In genomic region chr22:23849009-23850006, GRCh38 we compare ENCODE assay signal across 9 cellular contexts. TPM values are rescaled to one million over a fixed set of nuclear protein-coding genes. Genes with fewer than 3 reads are reported as not detected.
DNase-seq lines count a peak whose midpoint lies in the region; ATAC-seq and TF ChIP-seq lines count a peak whose summit lies in the region.
"Had no signal": no experiment of that assay in that cellular context is flagged by ENCODE, and none has a peak within 500 bp of the region (broad histone marks: within the 10 kb centered on the region; RNA-seq: fewer than 3 reads in every experiment).

No MANE protein-coding gene starts in this region.

- no peaks in the 10 kb centered on the region for H3K4me1 Mint-ChIP-seq in Caco-2 (ENCODE audit: low read depth, unreplicated experiment)
- peaks cover 7% of the 10 kb centered on the region for H3K4me1 Mint-ChIP-seq in activated CD4-positive, alpha-beta memory T cell treated with anti-CD3 and anti-CD28 coated beads for 36 hours (ENCODE audit: low read depth)

- H3K27ac Mint-ChIP-seq in Caco-2 (ENCODE audit: unreplicated experiment) = no peak overlapping the region
- no peak overlapping the region for H3K27ac Mint-ChIP-seq in activated CD4-positive, alpha-beta memory T cell treated with anti-CD3 and anti-CD28 coated beads for 36 hours
- H3K27ac Mint-ChIP-seq: T-helper 1 cell treated with Interleukin-12 subunit alpha and Interleukin-12 subunit beta and Interleukin-4 antibody, amounts not matched to agents 30 μg/mL and 1 μg/mL, for 36 hours had no signal

- no peak overlapping the region for H2BK5ac ChIP-seq in mesendoderm (ENCODE audit: low read length)

- H2AK5ac ChIP-seq in mesendoderm (ENCODE audit: low read length) = peak overlapping the region; percentile 12

- TF ChIP-seq CTCF in Caco-2 (IDR thresholded peaks at IDR 0.05; ENCODE audit: insufficient read depth in 1 of 2, low read depth in 1 of 2, low read length in 1 of 2, severe bottlenecking in 1 of 2, unreplicated experiment in 1 of 2) = peak; percentile 92 to 96
- TF ChIP-seq CTCF in dorsolateral prefrontal cortex (IDR thresholded peaks at IDR 0.05 in 54 of 56, conservative IDR thresholded peaks at IDR 0.05 in 2 of 56; ENCODE audit: low read depth in 1 of 56, partially characterized antibody in 56 of 56) = peak; percentile 82 to 99 (median 97)

- H4K8ac ChIP-seq in mesendoderm (ENCODE audit: low read depth, low read length) = no peak overlapping the region

- H4K5ac ChIP-seq in mesendoderm (ENCODE audit: low read length) = no peak overlapping the region

- intact Hi-C loops in Caco-2 (cut with micrococcal nuclease; ENCODE audit: unreplicated experiment) = loop anchor here (5.0 kb wide), 1 partner anchor 307 kb away; no protein-coding TSS in a partner anchor
- intact Hi-C loops in activated CD4-positive, alpha-beta memory T cell treated with anti-CD3 and anti-CD28 coated beads for 36 hours (cut with micrococcal nuclease) = loop anchor here (5.0 to 10.0 kb wide), 3 partner anchors 145 to 307 kb away; no protein-coding TSS in a partner anchor
- intact Hi-C loops in dorsolateral prefrontal cortex (cut with DNase I) = loop anchor here (5.0 to 10.0 kb wide), 4 partner anchors 82 to 545 kb away; partner anchors contain the start of gene CHCHD10 (in 2 of the 2)

- H3K23ac ChIP-seq in mesendoderm (ENCODE audit: low read length) = no peak overlapping the region

- peak overlapping the region; percentile 59 for H3K9ac ChIP-seq in mesendoderm (ENCODE audit: low read length)

- DNase-seq in Caco-2 (peak; percentile 85 to 95), NCI-H748 treated with DMSO at 0.1 percent for 48 hours (lab: John Stamatoyannopoulos, UW) (peak; percentile 51), dorsolateral prefrontal cortex (peak; percentile 69 to 92 (median 82)), mesendoderm (peak; percentile 93)
- peak; percentile 91 for DNase-seq in activated CD4-positive, alpha-beta memory T cell treated with anti-CD3 and anti-CD28 coated beads for 36 hours
- peak; percentile 70 to 74 for DNase-seq in stimulated activated CD8-positive, alpha-beta memory T cell treated with anti-CD3 and anti-CD28 coated beads, Interleukin-2, amount 100 ng/mL, for 1 hour (ENCODE audit: low read depth in 2 of 2)

- no peaks in the 10 kb centered on the region for H3K79me1 ChIP-seq in mesendoderm (ENCODE audit: low read length)

- peaks cover 6% of the 10 kb centered on the region for H3K36me3 Mint-ChIP-seq in Caco-2 (ENCODE audit: insufficient read depth, unreplicated experiment)
- no peaks in the 10 kb centered on the region for H3K36me3 Mint-ChIP-seq in activated CD4-positive, alpha-beta memory T cell treated with anti-CD3 and anti-CD28 coated beads for 36 hours

- H3K9me3 Mint-ChIP-seq in Caco-2 (ENCODE audit: unreplicated experiment) = no peaks in the 10 kb centered on the region
- no peaks in the 10 kb centered on the region for H3K9me3 Mint-ChIP-seq in activated CD4-positive, alpha-beta memory T cell treated with anti-CD3 and anti-CD28 coated beads for 36 hours
- H3K9me3 Mint-ChIP-seq: T-helper 1 cell treated with Interleukin-12 subunit alpha and Interleukin-12 subunit beta and Interleukin-4 antibody, amounts not matched to agents 30 μg/mL and 1 μg/mL, for 36 hours had no signal

- ATAC-seq in HG02798 (IDR thresholded peaks at IDR 0.05; ENCODE audit: poor library complexity, unreplicated experiment) (peak; percentile 56), HG02571 (IDR thresholded peaks at IDR 0.05; ENCODE audit: unreplicated experiment) (no peak)

- peak overlapping the region; percentile 40 for H3K4me3 Mint-ChIP-seq in Caco-2 (ENCODE audit: unreplicated experiment)
- no peak overlapping the region for H3K4me3 Mint-ChIP-seq in activated CD4-positive, alpha-beta memory T cell treated with anti-CD3 and anti-CD28 coated beads for 36 hours

- no peaks in the 10 kb centered on the region for H3K9me3 ChIP-seq in Caco-2

- H3K79me2 ChIP-seq in mesendoderm (ENCODE audit: control insufficient read depth, insufficient read depth, low read length) = no peaks in the 10 kb centered on the region

- peak overlapping the region; percentile 63 for H3K18ac ChIP-seq in mesendoderm (ENCODE audit: low read length)

- H2BK15ac ChIP-seq in mesendoderm (replicated peaks; ENCODE audit: low read depth) = no peak overlapping the region

- no peak overlapping the region for H3K4ac ChIP-seq in mesendoderm (ENCODE audit: low read depth, low read length)

- H3K36me3 ChIP-seq in Caco-2 (ENCODE audit: control insufficient read depth, insufficient read depth, low read length) (no peaks in the 10 kb centered on the region), mesendoderm (ENCODE audit: control insufficient read depth, insufficient read depth, low read length) (no peaks in the 10 kb centered on the region)

- H3K4me1 ChIP-seq in Caco-2 (peaks cover 8% of the 10 kb centered on the region), mesendoderm (ENCODE audit: control insufficient read depth, low read depth, low read length) (peaks cover 2% of the 10 kb centered on the region)

- POLR2A ChIA-PET in Caco-2 (lab: Charles Lee) = interaction anchor here (0.6 kb wide), 2 partner anchors 8 to 79 kb away, joined by 3 to 5 read pairs; partner anchors contain the start of gene SLC2A11
- POLR2A ChIA-PET in activated CD4-positive, alpha-beta memory T cell treated with anti-CD3 and anti-CD28 coated beads for 36 hours (lab: Charles Lee) = interaction anchor here (1.2 to 1.4 kb wide), 2 partner anchors 8 to 82 kb away, joined by 3 to 4 read pairs; no protein-coding TSS in a partner anchor

- H3K56ac ChIP-seq in mesendoderm (ENCODE audit: low read length) = peak overlapping the region; percentile 86

- no peak overlapping the region for H3K4me2 ChIP-seq in mesendoderm (ENCODE audit: low read length)

- H2BK120ac ChIP-seq in mesendoderm (ENCODE audit: low read depth, low read length) = no peak overlapping the region

- peak overlapping the region in 10 of 59 donors; percentile 21 to 67 (median 35) for H3K27ac ChIP-seq in dorsolateral prefrontal cortex
- no peak overlapping the region for H3K27ac ChIP-seq in mesendoderm (ENCODE audit: low read depth, low read length)

- H3K27me3 Mint-ChIP-seq in Caco-2 (ENCODE audit: insufficient read depth, unreplicated experiment) = no peaks in the 10 kb centered on the region
- H3K27me3 Mint-ChIP-seq in activated CD4-positive, alpha-beta memory T cell treated with anti-CD3 and anti-CD28 coated beads for 36 hours = peaks cover 2% of the 10 kb centered on the region

- CTCF ChIA-PET in Caco-2 (lab: Charles Lee) = interaction anchor here (0.6 to 1.5 kb wide), 16 partner anchors 9 to 242 kb away, joined by 3 to 39 read pairs (median 4); partner anchors contain the start of genes CHCHD10, MIF, MMP11 and SLC2A11
- CTCF ChIA-PET in activated CD4-positive, alpha-beta memory T cell treated with anti-CD3 and anti-CD28 coated beads for 36 hours (lab: Charles Lee) = interaction anchor here (0.6 to 3.2 kb wide), 39 partner anchors 10 to 501 kb away, joined by 3 to 50 read pairs (median 4); partner anchors contain the start of genes CHCHD10, DERL3, DRICH1 and MIF

- H3K27me3 ChIP-seq in Caco-2 (replicated peaks; ENCODE audit: control insufficient read depth, insufficient read depth, low read length) = no peaks in the 10 kb centered on the region
- H3K27me3 ChIP-seq in dorsolateral prefrontal cortex = no peaks in the 10 kb centered on the region
- H3K27me3 ChIP-seq in mesendoderm (ENCODE audit: insufficient read depth, low read length, poor library complexity) = no peaks in the 10 kb centered on the region

- BruUV-seq in Caco-2 (replicated peaks; lab: Mats Ljungman, UMichigan) = no TSS peak

- H3K4me3 ChIP-seq in Caco-2 (ENCODE audit: low read depth, low read length) (no peak overlapping the region), dorsolateral prefrontal cortex (peak overlapping the region in 37 of 59 donors; percentile 8 to 48 (median 31)), mesendoderm (ENCODE audit: low read length) (no peak overlapping the region)

- WGBS in mesendoderm (ENCODE audit: extremely low coverage, insufficient coverage, low lambda C conversion rate) = no CpG with 5 or more reads among the region's 62 CpGs

RNA-seq across cellular contexts. Expression of gene SLC2A11, which starts 8.4 kb away (rescaled TPM):
- total RNA-seq in Caco-2 (2022) (29.5 and 32.4 TPM in 2 replicates), dorsolateral prefrontal cortex (10 to 100 TPM; 25.3 to 69.8 (median 42.4) TPM)
- 1 to 10 TPM; 6.8 to 8.9 TPM for total RNA-seq in activated CD4-positive, alpha-beta memory T cell treated with anti-CD3 and anti-CD28 coated beads for 36 hours
- 7.2 TPM for polyA plus RNA-seq in mesendoderm (2013, experiment 1 of 2)
- polyA plus RNA-seq in mesendoderm (2013, experiment 2 of 2) = 7.5 TPM

RNA-seq across cellular contexts. Expression of gene DERL3, which starts 10.5 kb away (rescaled TPM):
- total RNA-seq in Caco-2 (2022) (4.4 and 5.4 TPM in 2 replicates), dorsolateral prefrontal cortex (10 to 100 TPM in 1 of 120 experiments, 1 to 10 TPM in 108, under 1 TPM in 11; 0.56 to 10.6 (median 2.5) TPM)
- 1 to 10 TPM; 8.1 to 9.7 TPM for total RNA-seq in activated CD4-positive, alpha-beta memory T cell treated with anti-CD3 and anti-CD28 coated beads for 36 hours
- 7.4 TPM for polyA plus RNA-seq in mesendoderm (2013, experiment 1 of 2)
- polyA plus RNA-seq in mesendoderm (2013, experiment 2 of 2) = 6.6 TPM

RNA-seq across cellular contexts. Expression of gene MIF, which starts 44.9 kb away (rescaled TPM):
- total RNA-seq in Caco-2 (2022) = 762 and 795 TPM in 2 replicates
- total RNA-seq in activated CD4-positive, alpha-beta memory T cell treated with anti-CD3 and anti-CD28 coated beads for 36 hours = 1,000 to 10,000 TPM; 1,215 to 1,240 TPM
- total RNA-seq in dorsolateral prefrontal cortex = 100 to 1,000 TPM; 175 to 552 (median 413) TPM
- polyA plus RNA-seq in mesendoderm (2013, experiment 1 of 2) = 1,526 TPM
- 1,516 TPM for polyA plus RNA-seq in mesendoderm (2013, experiment 2 of 2)

Comparison
In these comparisons a context has a peak if more than half of its experiments do, and no peak if none do; other contexts are left out.
1. H3K4me3 ChIP-seq: peak in dorsolateral prefrontal cortex (37 of 59); none in Caco-2 (single experiment) and mesendoderm (single experiment).
2. Peak in every context shown above with its lines, with median percentiles within 50 percentile points of each other: DNase-seq.